25 cellular contexts compared by ENCODE assay signal in genomic region chr20:45940053-45940452, GRCh38.
"Had no signal": no experiment of that assay in that cellular context is flagged by ENCODE, and none has a peak within 500 bp of the region (broad histone marks: within the 10 kb centered on the region; RNA-seq: fewer than 3 reads in every experiment).

No MANE protein-coding gene starts in this region.

- H3K27ac Mint-ChIP-seq: activated CD4-positive, alpha-beta memory T cell treated with anti-CD3 and anti-CD28 coated beads, Interleukin-2, amount 10 ng/mL, durations not matched to agents 7 days and 5 days; activated CD4-positive, alpha-beta T cell treated with anti-CD3 and anti-CD28 coated beads, Interleukin-2, amount 10 ng/mL, durations not matched to agents 7 days and 5 days; activated naive CD8-positive, alpha-beta T cell treated with anti-CD3 and anti-CD28 coated beads, Interleukin-2, amount 10 ng/mL, durations not matched to agents 7 days and 5 days; endodermal cell had no signal

- ATAC-seq: activated T-cell treated with anti-CD3 and anti-CD28 coated beads, Interleukin-2, amount 50 U/mL, for 72 hours; left lung; lower lobe of right lung; psoas muscle; WTC11 had no signal

- H3K4me3 Mint-ChIP-seq: activated CD4-positive, alpha-beta memory T cell treated with anti-CD3 and anti-CD28 coated beads, Interleukin-2, amount 10 ng/mL, durations not matched to agents 7 days and 5 days; activated CD4-positive, alpha-beta T cell treated with anti-CD3 and anti-CD28 coated beads, Interleukin-2, amount 10 ng/mL, durations not matched to agents 7 days and 5 days; activated naive CD8-positive, alpha-beta T cell treated with anti-CD3 and anti-CD28 coated beads, Interleukin-2, amount 10 ng/mL, durations not matched to agents 7 days and 5 days; activated T-cell treated with anti-CD3 and anti-CD28 coated beads, Interleukin-2, amount 50 U/mL, for 72 hours; endodermal cell; WTC11 had no signal

- H3K9me3 ChIP-seq: left lung, lower lobe of right lung, psoas muscle, right atrium auricular region, testis, transverse colon had no signal

- H3K9ac ChIP-seq: parathyroid adenoma had no signal

- H3K4me3 ChIP-seq: left lung, lower lobe of right lung, psoas muscle, right atrium auricular region, smooth muscle cell, testis, transverse colon had no signal

- H2AFZ ChIP-seq: parathyroid adenoma had no signal

- H3K4me1 ChIP-seq: parathyroid adenoma had no signal

- H3K4me2 ChIP-seq: smooth muscle cell had no signal

- FAIRE-seq: frontal cortex had no signal

- H3K27me3 ChIP-seq: left lung, right atrium auricular region, testis, transverse colon had no signal

- DNase-seq: activated CD4-positive, alpha-beta memory T cell treated with anti-CD3 and anti-CD28 coated beads, Interleukin-2, amount 10 ng/mL, durations not matched to agents 7 days and 5 days; activated CD4-positive, alpha-beta T cell treated with anti-CD3 and anti-CD28 coated beads for 1 hour; activated CD4-positive, alpha-beta T cell treated with anti-CD3 and anti-CD28 coated beads, Interleukin-2, amount 10 ng/mL, durations not matched to agents 7 days and 5 days; activated CD8-positive, alpha-beta memory T cell treated with anti-CD3 and anti-CD28 coated beads, Interleukin-2, amount 50 U/mL, for 48 hours; activated effector memory CD4-positive, alpha-beta T cell treated with Interleukin-2 at 50 U/mL for 16 hours; activated naive CD4-positive, alpha-beta T cell treated with Interleukin-2 at 50 U/mL for 16 hours; activated naive CD8-positive, alpha-beta T cell treated with anti-CD3 and anti-CD28 coated beads, Interleukin-2, amount 10 ng/mL, durations not matched to agents 7 days and 5 days; activated T-cell treated with anti-CD3 and anti-CD28 coated beads, Interleukin-2, amount 50 U/mL, for 72 hours; amygdala; central memory CD4-positive, alpha-beta T cell; endodermal cell; lower lobe of right lung; mesendoderm; nucleus accumbens; psoas muscle; stimulated activated naive CD4-positive, alpha-beta T cell treated with Interleukin-2 at 50 U/mL for 16 hours; T-helper 2 cell; testis; transverse colon had no signal

- H3K27ac ChIP-seq: left lung, lower lobe of right lung, parathyroid adenoma, psoas muscle, right atrium auricular region, testis, transverse colon had no signal

- H3K27me3 Mint-ChIP-seq: activated CD4-positive, alpha-beta memory T cell treated with anti-CD3 and anti-CD28 coated beads, Interleukin-2, amount 10 ng/mL, durations not matched to agents 7 days and 5 days; activated CD4-positive, alpha-beta T cell treated with anti-CD3 and anti-CD28 coated beads, Interleukin-2, amount 10 ng/mL, durations not matched to agents 7 days and 5 days; activated naive CD8-positive, alpha-beta T cell treated with anti-CD3 and anti-CD28 coated beads, Interleukin-2, amount 10 ng/mL, durations not matched to agents 7 days and 5 days had no signal

- H3K9me3 Mint-ChIP-seq: activated CD4-positive, alpha-beta memory T cell treated with anti-CD3 and anti-CD28 coated beads, Interleukin-2, amount 10 ng/mL, durations not matched to agents 7 days and 5 days; activated CD4-positive, alpha-beta T cell treated with anti-CD3 and anti-CD28 coated beads, Interleukin-2, amount 10 ng/mL, durations not matched to agents 7 days and 5 days; activated naive CD8-positive, alpha-beta T cell treated with anti-CD3 and anti-CD28 coated beads, Interleukin-2, amount 10 ng/mL, durations not matched to agents 7 days and 5 days; activated T-cell treated with anti-CD3 and anti-CD28 coated beads, Interleukin-2, amount 50 U/mL, for 72 hours; endodermal cell; WTC11 had no signal
